In the genomic region with DNA sequence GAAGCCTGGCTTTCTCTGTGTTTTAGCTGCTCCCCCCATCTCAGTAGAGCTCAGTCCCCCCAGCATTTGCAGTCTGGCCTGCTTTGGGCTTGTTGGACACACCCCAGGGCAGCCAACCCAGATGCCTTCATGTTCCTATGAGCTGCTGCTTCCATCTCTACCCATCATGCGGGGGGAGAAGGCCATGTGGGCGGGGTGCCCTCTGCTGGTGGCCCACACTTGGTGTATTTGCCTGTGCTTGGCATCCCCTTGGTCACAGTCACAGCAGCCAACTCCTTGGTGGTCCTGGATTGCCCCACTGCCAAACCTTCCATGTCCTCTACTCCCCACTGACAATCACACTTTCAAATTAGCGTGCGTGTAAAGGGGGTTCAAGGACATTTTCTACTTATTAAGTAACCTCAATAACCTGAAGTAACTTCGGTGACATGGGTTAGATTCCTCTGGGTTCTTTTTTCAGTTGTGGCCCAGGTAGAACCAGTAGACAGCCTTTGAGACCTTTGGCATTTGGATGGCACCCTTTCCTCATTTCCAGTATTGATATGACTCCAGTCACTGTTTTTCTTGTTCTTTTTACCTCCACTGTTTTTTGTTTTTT, we compare ENCODE assay signal across 8 cellular contexts. TPM values are rescaled to one million over a fixed set of nuclear protein-coding genes. Genes with fewer than 3 reads are reported as not detected.
DNase-seq lines count a peak whose midpoint lies in the region; ATAC-seq and TF ChIP-seq lines count a peak whose summit lies in the region.

No MANE protein-coding gene starts in this region.

- H3K27ac ChIP-seq in adrenal gland (no peak overlapping the region), hepatocyte (no peak overlapping the region)

- H3K4me2 ChIP-seq in hepatocyte: no peak overlapping the region

- H3K4me1 ChIP-seq in adrenal gland (replicated peaks in 1 of 2) (peaks cover 0 to 12% of the 10 kb centered on the region in 2 donors), hepatocyte (ENCODE audit: insufficient read depth) (peaks cover 3% of the 10 kb centered on the region)

- peak; percentile 86 for TF ChIP-seq CTCF in LNCaP clone FGC (IDR thresholded peaks at IDR 0.05; ENCODE audit: control insufficient read depth, extremely low read depth, insufficient read depth)
- TF ChIP-seq CTCF in adrenal gland (IDR thresholded peaks at IDR 0.05): peak; percentile 39 to 73 (median 57)
- peak; percentile 33 for TF ChIP-seq CTCF in hepatocyte (IDR thresholded peaks at IDR 0.05; ENCODE audit: poor library complexity)

- peaks cover 62% of the 10 kb centered on the region for H3K79me2 ChIP-seq in hepatocyte

- H3K4me3 ChIP-seq in LNCaP clone FGC (ENCODE audit: low read depth, low read length): no peak overlapping the region
- H3K4me3 ChIP-seq in adrenal gland: no peak overlapping the region
- H3K4me3 ChIP-seq in hepatocyte: no peak overlapping the region

- H3K36me3 ChIP-seq in adrenal gland (replicated peaks in 1 of 2) (no peaks in the 10 kb centered on the region), hepatocyte (replicated peaks; ENCODE audit: insufficient read depth, low read depth) (no peaks in the 10 kb centered on the region)

- H3K27me3 ChIP-seq in adrenal gland (no peaks in the 10 kb centered on the region), hepatocyte (no peaks in the 10 kb centered on the region)

- peaks cover 4% of the 10 kb centered on the region for H4K20me1 ChIP-seq in hepatocyte (ENCODE audit: insufficient read depth, poor library complexity, severe bottlenecking)

- no peak overlapping the region for H2AFZ ChIP-seq in hepatocyte

- no peak for TF ChIP-seq POLR2A in adrenal gland (IDR thresholded peaks at IDR 0.05)

- in situ Hi-C loops in Caki2 (cut with HindIII; ENCODE audit: low pct_unique_long_range_greater_than_20kb, low sequenced_read_pairs): no loop called here

- DNase-seq in Caki2 (ENCODE audit: low read depth): peak; percentile 32
- DNase-seq in LNCaP clone FGC (ENCODE audit: low read depth): no peak
- DNase-seq in T-helper 2 cell: peak; percentile 39 to 79 (median 63)
- peak; percentile 64 to 83 (median 73) for DNase-seq in adrenal gland
- DNase-seq in hepatocyte (ENCODE audit: low spot score): peak; percentile 54
- DNase-seq in stimulated activated CD4-positive, alpha-beta T cell treated with anti-CD3 and anti-CD28 coated beads, Interleukin-15, amount 100 ng/mL, for 48 hours (ENCODE audit: low read depth in 2 of 2): peak; percentile 68 to 82
- no peak for DNase-seq in cerebellar nuclear complex (lab: John Stamatoyannopoulos, UW)

- H3K9me2 ChIP-seq in hepatocyte (replicated peaks; ENCODE audit: insufficient read depth): no peaks in the 10 kb centered on the region

- 50 to 68% (median 63%) methylated on average over 4 to 5 of the region's 5 CpGs for WGBS in adrenal gland, 4 donors
- 72% methylated on average over 5 of the region's 5 CpGs for WGBS in hepatocyte (ENCODE audit: low lambda C conversion rate, missing lambda C conversion rate)

- no peaks in the 10 kb centered on the region for H3K9me3 ChIP-seq in adrenal gland (replicated peaks in 1 of 3)
- no peaks in the 10 kb centered on the region for H3K9me3 ChIP-seq in hepatocyte (ENCODE audit: low read depth)

- intact Hi-C loops in adrenal gland (cut with DNase I): no loop called here

- ATAC-seq in GM21447 (IDR thresholded peaks at IDR 0.05; ENCODE audit: unreplicated experiment): peak; percentile 79

RNA-seq across cellular contexts. Expression of a gene that starts 42.8 kb away (rescaled TPM):
- total RNA-seq in Caki2 (2014; rRNA removed; shearing (Covaris generic); ENCODE audit: low replicate concordance): 1.5 and 3.5 TPM in 2 replicates
- total RNA-seq in adrenal gland (10 to 100 TPM in 1 of 8 donors, 1 to 10 TPM in 7; 7.8 to 12.3 (median 9.3) TPM), hepatocyte (29.1 and 32.2 TPM in 2 replicates)
- polyA plus RNA-seq in adrenal gland (1 to 10 TPM in 2 of 3 donors, under 1 TPM in 1; 0.84 to 5.0 (median 2.0) TPM), hepatocyte (5.3 and 6.4 TPM in 2 replicates)

Comparison
In these comparisons a context has a peak if more than half of its experiments do, and no peak if none do; other contexts are left out.
1. DNase-seq: peak in Caki2 (single experiment), T-helper 2 cell (5 of 5), adrenal gland (7 of 7), hepatocyte (single experiment) and stimulated activated CD4-positive, alpha-beta T cell treated with anti-CD3 and anti-CD28 coated beads, Interleukin-15, amount 100 ng/mL, for 48 hours (2 of 2); none in LNCaP clone FGC (single experiment) and cerebellar nuclear complex (0 of 2).
2. CTCF ChIP-seq: peak in every context shown above with its lines; median percentile 86 in LNCaP clone FGC; 57 in adrenal gland; 33 in hepatocyte.